Comparison of ENCODE assay signal across 8 cellular contexts in the genomic region with DNA sequence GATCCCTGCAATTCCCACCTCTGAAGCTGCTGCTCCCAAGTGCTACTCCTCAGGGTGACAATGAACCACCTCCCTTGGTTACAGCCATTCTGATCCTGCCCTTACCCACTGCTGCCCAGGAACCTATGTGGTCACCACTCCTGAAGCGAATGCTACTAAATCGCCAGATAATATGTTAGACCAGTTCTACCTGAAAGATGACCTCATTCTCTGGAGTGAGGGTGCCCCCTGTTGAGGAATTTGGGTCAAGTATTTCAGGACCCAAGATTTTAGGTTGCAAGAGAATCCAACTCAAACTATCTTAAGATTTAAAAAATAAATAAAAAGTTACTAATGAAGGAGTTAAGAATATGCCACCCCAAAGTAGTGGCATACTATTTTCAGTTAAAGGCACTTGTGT. TPM values are rescaled to one million over a fixed set of nuclear protein-coding genes. Genes with fewer than 3 reads are reported as not detected.
A peak's percentile ranks its signal among the peaks of the same experiment; 100 is the strongest.
DNase-seq lines count a peak whose midpoint lies in the region; ATAC-seq and TF ChIP-seq lines count a peak whose summit lies in the region.

No MANE protein-coding gene starts in this region.

- no peaks in the 10 kb centered on the region for H3F3A ChIP-seq in MM.1S (ENCODE audit: insufficient read depth, low read length)

- H3K9ac ChIP-seq in MM.1S (ENCODE audit: low read length), result no peak overlapping the region

- H3K27ac ChIP-seq in AG04450 (ENCODE audit: low read depth, low read length) (no peak overlapping the region), MM.1S (ENCODE audit: low read length) (no peak overlapping the region), foreskin keratinocyte (no peak overlapping the region)

- ATAC-seq in foreskin keratinocyte, result peak; percentile 71
- no peak for ATAC-seq in HG02763 (IDR thresholded peaks at IDR 0.05; ENCODE audit: unreplicated experiment)

- H3K4me3 ChIP-seq in AG04450 (ENCODE audit: low read depth, low read length) (no peak overlapping the region), GM06990 (replicated peaks; ENCODE audit: low read depth, low read length) (no peak overlapping the region), MM.1S (ENCODE audit: low read length) (no peak overlapping the region)

- POLR2A ChIA-PET in AG04450 (lab: Yijun Ruan, JAX), result no interaction called here

- no peaks in the 10 kb centered on the region for H3K27me3 ChIP-seq in AG04450 (ENCODE audit: control insufficient read depth, insufficient read depth, low read length)
- H3K27me3 ChIP-seq in GM06990 (replicated peaks; ENCODE audit: control insufficient read depth, insufficient read depth, low read length), result no peaks in the 10 kb centered on the region
- no peaks in the 10 kb centered on the region for H3K27me3 ChIP-seq in MM.1S (replicated peaks; ENCODE audit: insufficient read depth, low read length)
- H3K27me3 ChIP-seq in foreskin keratinocyte, result no peaks in the 10 kb centered on the region

- CTCF ChIA-PET in AG04450 (lab: Charles Lee), result interaction anchor here (0.7 to 2.2 kb wide), 12 partner anchors 9 to 317 kb away, joined by 3 to 17 read pairs (median 3); no protein-coding TSS in a partner anchor

- no peak overlapping the region for H2AFZ ChIP-seq in MM.1S (ENCODE audit: low read length)

- no peaks in the 10 kb centered on the region for H3K79me2 ChIP-seq in MM.1S (ENCODE audit: low read length)

- no peaks in the 10 kb centered on the region for H3K9me2 ChIP-seq in MM.1S (replicated peaks; ENCODE audit: insufficient read depth, low read length)

- H3K4me2 ChIP-seq in MM.1S (ENCODE audit: low read depth, low read length), result no peak overlapping the region

- H3K4me1 ChIP-seq in MM.1S (ENCODE audit: low read length) (no peaks in the 10 kb centered on the region), foreskin keratinocyte (no peaks in the 10 kb centered on the region)

- TF ChIP-seq CTCF in AG04450 (IDR thresholded peaks at IDR 0.05; ENCODE audit: low read depth, low read length) (peak; percentile 55), GM06990 (IDR thresholded peaks at IDR 0.05; ENCODE audit: insufficient read depth, low read length, poor library complexity, severe bottlenecking) (peak; percentile 45), MM.1S (IDR thresholded peaks at IDR 0.05; ENCODE audit: low read length) (peak; percentile 17), foreskin keratinocyte (conservative IDR thresholded peaks at IDR 0.05) (peak; percentile 72)

- H3K36me3 ChIP-seq in GM06990 (ENCODE audit: control insufficient read depth, insufficient read depth, low read length), result no peaks in the 10 kb centered on the region
- no peaks in the 10 kb centered on the region for H3K36me3 ChIP-seq in MM.1S (replicated peaks; ENCODE audit: insufficient read depth, low read length)

- no peaks in the 10 kb centered on the region for H4K20me1 ChIP-seq in MM.1S (ENCODE audit: insufficient read depth, low read length)

- peaks cover 4% of the 10 kb centered on the region; the same call in 1 of the 2 replicates for H3K9me3 ChIP-seq in AG04450 (ENCODE audit: control insufficient read depth, insufficient read depth, low read length)
- H3K9me3 ChIP-seq in MM.1S (replicated peaks; ENCODE audit: insufficient read depth, low read length), result no peaks in the 10 kb centered on the region

- DNase-seq in AG04450 (ENCODE audit: low read depth, low spot score) (peak; percentile 24), GM06990 (ENCODE audit: extremely low read depth, insufficient read length) (no peak), MM.1S (no peak), activated T-cell treated with anti-CD3 and anti-CD28 coated beads for 4 hours (peak; percentile 34), foreskin keratinocyte (peak; percentile 19 to 58), hippocampal formation (lab: John Stamatoyannopoulos, UW) (no peak)
- DNase-seq in stimulated activated CD4-positive, alpha-beta T cell treated with anti-CD3 and anti-CD28 coated beads, Interleukin-2, amount 100 ng/mL, for 4 hours (ENCODE audit: low read depth), result peak; percentile 20

RNA-seq across cellular contexts. Expression of gene SNAPC3, which starts 5.8 kb away (rescaled TPM):
- polyA plus RNA-seq in AG04450 (2011; rRNA removed) (31.8 and 45.3 TPM in 2 replicates), foreskin keratinocyte (8.5 and 10.1 TPM in 2 replicates)
- 17.4 and 33.4 TPM in 2 replicates for polyA minus RNA-seq in AG04450 (2011; rRNA and poly(A)+ RNA removed)
- total RNA-seq in foreskin keratinocyte, result 21.7 and 23.4 TPM in 2 replicates

Comparison
In these comparisons a context has a peak if more than half of its experiments do, and no peak if none do; other contexts are left out.
1. DNase-seq: peak in AG04450 (single experiment), activated T-cell treated with anti-CD3 and anti-CD28 coated beads for 4 hours (single experiment), foreskin keratinocyte (2 of 2) and stimulated activated CD4-positive, alpha-beta T cell treated with anti-CD3 and anti-CD28 coated beads, Interleukin-2, amount 100 ng/mL, for 4 hours (single experiment); none in GM06990 (single experiment), MM.1S (single experiment) and hippocampal formation (0 of 2).
2. CTCF ChIP-seq: peak in every context shown above with its lines; median percentile 72 in foreskin keratinocyte; 55 in AG04450; 45 in GM06990; 17 in MM.1S.